Comparison of ENCODE assay signal across 2 cellular contexts in genomic region chr15:57552678-57553334, GRCh38.
TF ChIP-seq lines count a peak whose summit lies in the region.

No MANE protein-coding gene starts in this region.

TF ChIP-seq in SK-N-SH, 30 proteins besides CTCF, POLR2A, EP300 and RAD21 (continued from another document):
- no peak for TF ChIP-seq FOXJ3 (CRISPR knock-in tag; IDR thresholded peaks at IDR 0.05)

TF ChIP-seq in SK-N-SH treated with all-trans-retinoic acid at 6 μM for 48 hours, 23 proteins besides CTCF, POLR2A, EP300 and RAD21 (continued from another document):
- TF ChIP-seq GLIS3 (CRISPR knock-in tag; IDR thresholded peaks at IDR 0.05) (no peak), TOX (CRISPR knock-in tag; IDR thresholded peaks at IDR 0.05; ENCODE audit: borderline replicate concordance) (no peak), ZFP3 (CRISPR knock-in tag; IDR thresholded peaks at IDR 0.05) (no peak), PPARA (CRISPR knock-in tag; IDR thresholded peaks at IDR 0.05; ENCODE audit: borderline replicate concordance) (no peak), RARB (CRISPR knock-in tag; IDR thresholded peaks at IDR 0.05) (no peak), ZNF70 (CRISPR knock-in tag; IDR thresholded peaks at IDR 0.05) (no peak), ISL1 (CRISPR knock-in tag; IDR thresholded peaks at IDR 0.05) (no peak)
- TF ChIP-seq, protein P1, sequence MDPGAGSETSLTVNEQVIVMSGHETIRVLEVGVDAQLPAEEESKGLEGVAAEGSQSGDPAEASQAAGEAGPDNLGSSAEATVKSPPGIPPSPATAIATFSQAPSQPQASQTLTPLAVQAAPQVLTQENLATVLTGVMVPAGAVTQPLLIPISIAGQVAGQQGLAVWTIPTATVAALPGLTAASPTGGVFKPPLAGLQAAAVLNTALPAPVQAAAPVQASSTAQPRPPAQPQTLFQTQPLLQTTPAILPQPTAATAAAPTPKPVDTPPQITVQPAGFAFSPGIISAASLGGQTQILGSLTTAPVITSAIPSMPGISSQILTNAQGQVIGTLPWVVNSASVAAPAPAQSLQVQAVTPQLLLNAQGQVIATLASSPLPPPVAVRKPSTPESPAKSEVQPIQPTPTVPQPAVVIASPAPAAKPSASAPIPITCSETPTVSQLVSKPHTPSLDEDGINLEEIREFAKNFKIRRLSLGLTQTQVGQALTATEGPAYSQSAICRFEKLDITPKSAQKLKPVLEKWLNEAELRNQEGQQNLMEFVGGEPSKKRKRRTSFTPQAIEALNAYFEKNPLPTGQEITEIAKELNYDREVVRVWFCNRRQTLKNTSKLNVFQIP (CRISPR knock-in tag; IDR thresholded peaks at IDR 0.05; ENCODE audit: borderline replicate concordance, low read depth) = no peak
